Comparison of ENCODE assay signal across 8 cellular contexts in the genomic region with DNA sequence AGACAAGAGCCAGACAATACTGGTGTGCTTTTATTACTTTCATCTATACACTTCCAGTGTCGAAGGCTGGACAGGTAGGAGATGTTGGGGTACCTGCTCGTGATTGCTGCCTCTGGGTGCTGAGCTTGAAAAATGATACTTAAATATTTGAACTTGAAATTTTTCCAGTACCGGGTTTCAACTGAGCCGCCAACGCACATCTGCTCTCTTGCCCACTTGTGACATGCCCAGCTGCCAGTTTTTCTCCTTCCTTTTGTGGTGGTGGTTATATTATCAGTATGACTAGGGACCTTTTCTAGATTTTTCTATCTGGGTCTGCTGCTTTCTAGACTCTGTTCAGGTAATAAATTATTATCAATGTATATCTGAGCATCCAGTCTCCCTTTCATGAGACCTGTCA. TPM values are rescaled to one million over a fixed set of nuclear protein-coding genes. Genes with fewer than 3 reads are reported as not detected.
DNase-seq lines count a peak whose midpoint lies in the region; ATAC-seq, FAIRE-seq and TF ChIP-seq lines count a peak whose summit lies in the region.
"Had no signal": no experiment of that assay in that cellular context is flagged by ENCODE, and none has a peak within 500 bp of the region (broad histone marks: within the 10 kb centered on the region; RNA-seq: fewer than 3 reads in every experiment).

No MANE protein-coding gene starts in this region.

- H3K9me3 ChIP-seq in PC-9 (ENCODE audit: insufficient read depth, low read depth) (no peaks in the 10 kb centered on the region), endothelial cell of umbilical vein (replicated peaks; ENCODE audit: control insufficient read depth, insufficient read depth, low read length) (no peaks in the 10 kb centered on the region)

- TF ChIP-seq CTCF in GM12875 (IDR thresholded peaks at IDR 0.05; ENCODE audit: borderline replicate concordance, insufficient read depth, low read depth, low read length) (no peak), PC-9 (conservative IDR thresholded peaks at IDR 0.05) (no peak), endothelial cell of umbilical vein (IDR thresholded peaks at IDR 0.05; ENCODE audit: extremely low read depth in 1 of 2, insufficient read depth in 1 of 2, low read depth in 1 of 2, low read length in 2 of 2) (no peak)

- no peaks in the 10 kb centered on the region for H3K9me1 ChIP-seq in endothelial cell of umbilical vein (replicated peaks; ENCODE audit: control insufficient read depth, extremely low read depth, insufficient read depth, low read length)

- ATAC-seq in HG03135 (IDR thresholded peaks at IDR 0.05; ENCODE audit: unreplicated experiment) = no peak

- peak overlapping the region; percentile 3 for H3K9ac ChIP-seq in endothelial cell of umbilical vein (replicated peaks; ENCODE audit: extremely low read depth, insufficient read depth, low read length)

- peak overlapping the region; percentile 31 for H3K4me3 ChIP-seq in GM12875 (ENCODE audit: low read depth, low read length)
- H3K4me3 ChIP-seq in PC-9 = peak overlapping the region; percentile 96; the same call in 1 of the 2 replicates
- peak overlapping the region in 2 of 3 experiments; percentile 4 to 89 for H3K4me3 ChIP-seq in endothelial cell of umbilical vein (replicated peaks in 1 of 3; ENCODE audit: insufficient read depth in 1 of 3, low read depth in 1 of 3, low read length in 3 of 3)

- no peak for FAIRE-seq in endothelial cell of umbilical vein (lab: Jason Lieb, UNC)

- H4K20me1 ChIP-seq in PC-9 (ENCODE audit: insufficient read depth) (peaks cover 73% of the 10 kb centered on the region), endothelial cell of umbilical vein (replicated peaks; ENCODE audit: control insufficient read depth, extremely low read depth, insufficient read depth, low read length) (peaks cover 11% of the 10 kb centered on the region)

- H2AFZ ChIP-seq in PC-9 (no peak overlapping the region), endothelial cell of umbilical vein (ENCODE audit: low read depth, low read length) (no peak overlapping the region)

- peaks cover 46% of the 10 kb centered on the region for H3F3A ChIP-seq in PC-9 (ENCODE audit: insufficient read depth, low read depth)

- no peak for TF ChIP-seq POLR2A in endothelial cell of umbilical vein (IDR thresholded peaks at IDR 0.05; ENCODE audit: low read depth, low read length)

- peaks cover 15% of the 10 kb centered on the region for H3K36me3 ChIP-seq in PC-9 (ENCODE audit: low read depth)
- H3K36me3 ChIP-seq in endothelial cell of umbilical vein (ENCODE audit: control insufficient read depth in 2 of 2, extremely low read depth in 1 of 2, insufficient read depth in 2 of 2, low read length in 2 of 2) = no peaks in the 10 kb centered on the region

- dilution Hi-C loops in endothelial cell of umbilical vein (cut with MboI; ENCODE audit: extremely low pct_ligation_motif_present, low sequenced_read_pairs) = no loop called here

- H3K79me2 ChIP-seq in PC-9 (ENCODE audit: low read depth) (peaks cover 84% of the 10 kb centered on the region), endothelial cell of umbilical vein (ENCODE audit: control insufficient read depth, insufficient read depth, low read length) (peaks cover 81% of the 10 kb centered on the region)

- H3K4me1 ChIP-seq in PC-9 (replicated peaks; ENCODE audit: insufficient read depth) (peaks cover 37% of the 10 kb centered on the region), endothelial cell of umbilical vein (ENCODE audit: control insufficient read depth, extremely low read depth, insufficient read depth, low read length) (peaks cover 26% of the 10 kb centered on the region)

- H3K27me3 ChIP-seq in PC-9 (ENCODE audit: insufficient read depth, low read depth) (no peaks in the 10 kb centered on the region), endothelial cell of umbilical vein (ENCODE audit: control insufficient read depth in 2 of 2, insufficient read depth in 2 of 2, low read length in 2 of 2) (no peaks in the 10 kb centered on the region)

- POLR2A ChIA-PET in PC-9 (lab: Charles Lee; ENCODE audit: unreplicated experiment) (no interaction called here), endothelial cell of umbilical vein (lab: Charles Lee) (no interaction called here)

- no peak for DNase-seq in PC-9
- no peak for DNase-seq in endothelial cell of umbilical vein (ENCODE audit: low read depth, low spot score)
- DNase-seq in stimulated activated CD4-positive, alpha-beta T cell treated with anti-CD3 and anti-CD28 coated beads, Interleukin-2, amount 100 ng/mL, for 24 hours = peak; percentile 38 to 40
- no peak for DNase-seq in OCI-M2 (lab: John Stamatoyannopoulos, UW; ENCODE audit: unreplicated experiment)
- no peak for DNase-seq in Kasumi-1 (lab: John Stamatoyannopoulos, UW)
- DNase-seq: activated CD8-positive, alpha-beta memory T cell treated with anti-CD3 and anti-CD28 coated beads for 24 hours had no signal

- H3K9me2 ChIP-seq in PC-9 (ENCODE audit: insufficient read depth) = no peaks in the 10 kb centered on the region

- H3K27ac ChIP-seq in PC-9 = no peak overlapping the region
- no peak overlapping the region for H3K27ac ChIP-seq in endothelial cell of umbilical vein (ENCODE audit: insufficient read depth, low read depth, low read length)

- H3K4me2 ChIP-seq in PC-9 (peak overlapping the region; percentile 84), endothelial cell of umbilical vein (ENCODE audit: insufficient read depth, low read length) (peak overlapping the region; percentile 95)

- intact Hi-C loops in PC-9 (cut with micrococcal nuclease; ENCODE audit: unreplicated experiment) = loop anchor here (10.0 kb wide), 1 partner anchor 81 kb away; no protein-coding TSS in a partner anchor
- intact Hi-C loops in endothelial cell of umbilical vein (cut with micrococcal nuclease) = no loop called here

- CTCF ChIA-PET in PC-9 (lab: Charles Lee) (no interaction called here), endothelial cell of umbilical vein (lab: Charles Lee) (no interaction called here)

- BruUV-seq in PC-9 (replicated peaks; lab: Mats Ljungman, UMichigan) = no TSS peak
- BruUV-seq in endothelial cell of umbilical vein (replicated peaks; lab: Mats Ljungman, UMichigan) = no TSS peak

TF ChIP-seq in endothelial cell of umbilical vein, 7 proteins besides CTCF, POLR2A, EP300 and RAD21:
- no peak for TF ChIP-seq MYC (IDR thresholded peaks at IDR 0.05; ENCODE audit: low read depth, low read length)
- TF ChIP-seq POLR2AphosphoS5 (IDR thresholded peaks at IDR 0.05; ENCODE audit: insufficient read depth, low read depth, low read length) = no peak
- TF ChIP-seq GATA2 (IDR thresholded peaks at IDR 0.05; ENCODE audit: insufficient read depth, insufficient read length, low read depth, low read length) = no peak
- TF ChIP-seq MAX (IDR thresholded peaks at IDR 0.05; ENCODE audit: insufficient read depth, insufficient read length) = no peak
- no peak for TF ChIP-seq EZH2 (IDR thresholded peaks at IDR 0.05; ENCODE audit: borderline replicate concordance, low read depth, low read length, severe bottlenecking)
- TF ChIP-seq FOS (IDR thresholded peaks at IDR 0.05; ENCODE audit: borderline replicate concordance, insufficient read depth, low read length) = no peak
- TF ChIP-seq JUN (IDR thresholded peaks at IDR 0.05; ENCODE audit: borderline replicate concordance, insufficient read depth, insufficient read length, low read depth) = no peak
TF ChIP-seq in endothelial cell of umbilical vein: peak in this region for 0.

RNA-seq across cellular contexts. Expression of gene OGT, which starts 3.4 kb away (rescaled TPM):
- total RNA-seq in PC-9 (2021) (123 and 159 TPM in 2 replicates), endothelial cell of umbilical vein (128 and 129 TPM in 2 replicates)
- polyA plus RNA-seq in endothelial cell of umbilical vein = 136 and 141 TPM in 2 replicates
- 23.4 and 42.5 TPM in 2 replicates for polyA plus RNA-seq in endothelial cell of umbilical vein (2011; cell fraction: cytosol; rRNA removed)
- 1,263 and 1,401 TPM in 2 replicates for polyA plus RNA-seq in endothelial cell of umbilical vein (2011; cell fraction: nucleus; rRNA removed)
- polyA plus RNA-seq in endothelial cell of umbilical vein (2012) = 67.4 and 68.3 TPM in 2 replicates
- 345 and 387 TPM in 2 replicates for polyA minus RNA-seq in endothelial cell of umbilical vein
- polyA minus RNA-seq in endothelial cell of umbilical vein (2011; cell fraction: cytosol; rRNA and poly(A)+ RNA removed) = 104 TPM
- polyA minus RNA-seq in endothelial cell of umbilical vein (2011; cell fraction: nucleus; rRNA and poly(A)+ RNA removed) = 377 and 573 TPM in 2 replicates

RNA-seq across cellular contexts. Expression of gene GCNA, which starts 42.0 kb away (rescaled TPM):
- total RNA-seq in PC-9 (2021) = 0.48 and 1.4 TPM in 2 replicates
- 2.3 and 4.0 TPM in 2 replicates for total RNA-seq in endothelial cell of umbilical vein
- 0.92 and 1.0 TPM in 2 replicates for polyA plus RNA-seq in endothelial cell of umbilical vein
- polyA plus RNA-seq in endothelial cell of umbilical vein (2011; cell fraction: cytosol; rRNA removed) = 0.39 and 0.56 TPM in 2 replicates
- 6.8 and 6.9 TPM in 2 replicates for polyA plus RNA-seq in endothelial cell of umbilical vein (2011; cell fraction: nucleus; rRNA removed)
- polyA plus RNA-seq in endothelial cell of umbilical vein (2012) = 0.71 and 0.79 TPM in 2 replicates
- polyA minus RNA-seq in endothelial cell of umbilical vein = 2.1 and 2.9 TPM in 2 replicates
- not detected for polyA minus RNA-seq in endothelial cell of umbilical vein (2011; cell fraction: cytosol; rRNA and poly(A)+ RNA removed)
- polyA minus RNA-seq in endothelial cell of umbilical vein (2011; cell fraction: nucleus; rRNA and poly(A)+ RNA removed) = 3.4 and 3.5 TPM in 2 replicates

Comparison
In these comparisons a context has a peak if more than half of its experiments do, and no peak if none do; other contexts are left out.
1. H3K4me3 ChIP-seq: peak in every context shown above with its lines; median percentile 96 in PC-9; 46 in endothelial cell of umbilical vein; 31 in GM12875.
2. DNase-seq: peak in stimulated activated CD4-positive, alpha-beta T cell treated with anti-CD3 and anti-CD28 coated beads, Interleukin-2, amount 100 ng/mL, for 24 hours (2 of 2); none in PC-9 (0 of 2), endothelial cell of umbilical vein (single experiment), OCI-M2 (single experiment) and Kasumi-1 (0 of 2).